ENCODE assay signal across 1 cellular context in the genomic region with DNA sequence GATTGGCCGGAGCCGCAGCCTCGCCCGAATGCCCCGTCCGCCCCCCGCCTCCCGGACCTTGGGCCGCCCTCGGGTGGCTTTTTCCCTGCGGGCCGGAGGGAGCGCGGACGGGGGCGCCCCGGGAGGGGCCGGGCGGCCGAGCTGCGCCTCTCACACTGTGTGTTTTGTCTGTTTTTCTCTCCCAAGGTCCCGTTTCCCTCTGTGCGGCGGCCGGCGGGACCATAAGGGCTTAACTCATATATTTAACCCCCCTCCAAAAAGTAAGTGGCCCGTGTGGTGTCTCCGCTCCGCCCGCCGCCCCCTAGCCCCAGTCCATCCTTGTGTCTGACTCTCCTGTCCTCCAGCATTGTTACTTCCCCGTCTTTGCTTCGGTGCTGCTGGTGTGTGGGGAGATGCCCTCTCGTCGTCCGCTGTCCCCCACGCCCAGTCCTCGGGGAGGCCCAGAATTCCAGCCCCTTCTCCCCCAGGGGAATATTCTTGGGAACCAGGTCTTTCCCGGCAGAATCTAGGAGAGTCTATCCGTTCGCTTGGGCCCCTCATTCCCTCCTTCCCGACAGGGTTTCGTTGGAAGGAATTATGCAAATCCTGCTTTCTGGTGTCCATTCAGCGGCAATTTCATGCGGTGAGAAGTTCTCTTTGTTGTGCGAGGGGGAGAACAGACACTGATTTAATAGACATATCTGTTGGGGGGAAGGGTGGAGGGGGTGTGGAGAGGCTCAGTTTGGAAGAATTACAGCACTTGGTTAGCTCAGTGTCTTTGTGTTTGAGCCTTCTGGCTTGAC.
TF ChIP-seq lines count a peak whose summit lies in the region.

No MANE protein-coding gene starts in this region.

TF ChIP-seq in WTC11, 78 proteins besides CTCF, POLR2A, EP300 and RAD21 (continued from another document):
- TF ChIP-seq, protein P1, sequence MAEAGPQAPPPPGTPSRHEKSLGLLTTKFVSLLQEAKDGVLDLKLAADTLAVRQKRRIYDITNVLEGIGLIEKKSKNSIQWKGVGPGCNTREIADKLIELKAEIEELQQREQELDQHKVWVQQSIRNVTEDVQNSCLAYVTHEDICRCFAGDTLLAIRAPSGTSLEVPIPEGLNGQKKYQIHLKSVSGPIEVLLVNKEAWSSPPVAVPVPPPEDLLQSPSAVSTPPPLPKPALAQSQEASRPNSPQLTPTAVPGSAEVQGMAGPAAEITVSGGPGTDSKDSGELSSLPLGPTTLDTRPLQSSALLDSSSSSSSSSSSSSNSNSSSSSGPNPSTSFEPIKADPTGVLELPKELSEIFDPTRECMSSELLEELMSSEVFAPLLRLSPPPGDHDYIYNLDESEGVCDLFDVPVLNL (CRISPR knock-in tag; IDR thresholded peaks at IDR 0.05; ENCODE audit: borderline replicate concordance, low read depth): no peak
- TF ChIP-seq, protein P2, sequence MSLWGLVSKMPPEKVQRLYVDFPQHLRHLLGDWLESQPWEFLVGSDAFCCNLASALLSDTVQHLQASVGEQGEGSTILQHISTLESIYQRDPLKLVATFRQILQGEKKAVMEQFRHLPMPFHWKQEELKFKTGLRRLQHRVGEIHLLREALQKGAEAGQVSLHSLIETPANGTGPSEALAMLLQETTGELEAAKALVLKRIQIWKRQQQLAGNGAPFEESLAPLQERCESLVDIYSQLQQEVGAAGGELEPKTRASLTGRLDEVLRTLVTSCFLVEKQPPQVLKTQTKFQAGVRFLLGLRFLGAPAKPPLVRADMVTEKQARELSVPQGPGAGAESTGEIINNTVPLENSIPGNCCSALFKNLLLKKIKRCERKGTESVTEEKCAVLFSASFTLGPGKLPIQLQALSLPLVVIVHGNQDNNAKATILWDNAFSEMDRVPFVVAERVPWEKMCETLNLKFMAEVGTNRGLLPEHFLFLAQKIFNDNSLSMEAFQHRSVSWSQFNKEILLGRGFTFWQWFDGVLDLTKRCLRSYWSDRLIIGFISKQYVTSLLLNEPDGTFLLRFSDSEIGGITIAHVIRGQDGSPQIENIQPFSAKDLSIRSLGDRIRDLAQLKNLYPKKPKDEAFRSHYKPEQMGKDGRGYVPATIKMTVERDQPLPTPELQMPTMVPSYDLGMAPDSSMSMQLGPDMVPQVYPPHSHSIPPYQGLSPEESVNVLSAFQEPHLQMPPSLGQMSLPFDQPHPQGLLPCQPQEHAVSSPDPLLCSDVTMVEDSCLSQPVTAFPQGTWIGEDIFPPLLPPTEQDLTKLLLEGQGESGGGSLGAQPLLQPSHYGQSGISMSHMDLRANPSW (CRISPR knock-in tag; conservative IDR thresholded peaks at IDR 0.05; ENCODE audit: low read depth): no peak
- TF ChIP-seq ZNF232 (CRISPR knock-in tag; IDR thresholded peaks at IDR 0.05): no peak
